Comparison of ENCODE assay signal across 19 cellular contexts in the genomic region with DNA sequence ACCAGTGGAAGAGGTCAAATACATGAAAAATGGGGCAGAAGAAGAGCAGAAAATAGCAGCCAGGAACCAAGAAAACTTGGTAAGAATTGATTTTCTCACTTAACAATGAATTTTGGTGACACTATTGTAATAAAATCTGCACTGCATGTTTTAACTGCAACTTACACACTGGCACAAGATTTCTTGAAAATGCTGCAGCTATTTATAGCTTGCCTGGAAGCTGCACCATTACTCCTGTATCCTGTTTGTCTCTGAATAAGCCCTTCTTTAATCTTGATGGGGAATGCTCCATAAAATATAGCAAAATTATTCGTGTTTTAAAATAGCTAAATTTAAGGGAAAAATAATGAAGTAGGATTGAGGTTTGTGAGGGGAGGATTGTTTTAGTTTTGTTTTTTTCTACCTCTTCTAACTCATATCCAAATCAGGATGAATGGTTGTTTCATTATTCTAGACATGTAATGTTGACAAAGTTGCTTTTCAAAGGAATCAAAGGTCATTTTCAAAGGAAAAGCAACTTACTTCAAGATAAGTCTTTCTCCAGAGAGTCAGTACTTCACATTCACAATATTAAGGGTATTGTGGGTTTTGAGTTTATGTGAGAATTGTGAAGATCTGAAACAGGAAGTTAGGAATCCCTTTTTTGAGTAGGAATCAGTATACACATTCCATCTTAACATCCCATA.
DNase-seq lines count a peak whose midpoint lies in the region; ATAC-seq and TF ChIP-seq lines count a peak whose summit lies in the region.
"Had no signal": no experiment of that assay in that cellular context is flagged by ENCODE, and none has a peak within 500 bp of the region (broad histone marks: within the 10 kb centered on the region; RNA-seq: fewer than 3 reads in every experiment).

No MANE protein-coding gene starts in this region.

- no peaks in the 10 kb centered on the region for H3K27me3 ChIP-seq in GM23248 (replicated peaks; ENCODE audit: insufficient read depth)
- no peaks in the 10 kb centered on the region for H3K27me3 ChIP-seq in ascending aorta
- H3K27me3 ChIP-seq in right atrium auricular region: no peaks in the 10 kb centered on the region
- H3K27me3 ChIP-seq in gastrocnemius medialis: no peaks in the 10 kb centered on the region
- H3K27me3 ChIP-seq in mesendoderm (ENCODE audit: insufficient read depth, low read length, poor library complexity): no peaks in the 10 kb centered on the region
- H3K27me3 ChIP-seq: body of pancreas, MG63, suprapubic skin had no signal

- H3K4me3 Mint-ChIP-seq in activated T-cell treated with anti-CD3 and anti-CD28 coated beads, Interleukin-2, amount 50 U/mL, for 24 hours: no peak overlapping the region
- H3K4me3 Mint-ChIP-seq: B cell had no signal

- H3K9ac ChIP-seq in GM23248 (0 out of 2 replicates have a peak overlapping the region, but pooled peaks have one; percentile 5), mesendoderm (ENCODE audit: low read length) (no peak overlapping the region)

- peaks cover 6% of the 10 kb centered on the region; the same call in 1 of the 2 replicates for H3F3A ChIP-seq in GM23248 (ENCODE audit: insufficient read depth)

- peak overlapping the region; percentile 55 for H3K4me2 ChIP-seq in GM23248 (ENCODE audit: unreplicated experiment)
- no peak overlapping the region for H3K4me2 ChIP-seq in mesendoderm (ENCODE audit: low read length)

- no peak overlapping the region for H3K56ac ChIP-seq in mesendoderm (ENCODE audit: low read length)

- H3K4me1 Mint-ChIP-seq in activated T-cell treated with anti-CD3 and anti-CD28 coated beads, Interleukin-2, amount 50 U/mL, for 24 hours (ENCODE audit: low read depth): no peaks in the 10 kb centered on the region
- H3K4me1 Mint-ChIP-seq: B cell had no signal

- H4K20me1 ChIP-seq in GM23248 (ENCODE audit: insufficient read depth): no peaks in the 10 kb centered on the region

- peak overlapping the region; percentile 72 for H2AFZ ChIP-seq in GM23248

- TF ChIP-seq CTCF in ascending aorta (IDR thresholded peaks at IDR 0.05): no peak
- no peak for TF ChIP-seq CTCF in right atrium auricular region (IDR thresholded peaks at IDR 0.05)
- TF ChIP-seq CTCF in gastrocnemius medialis (IDR thresholded peaks at IDR 0.05 in 4 of 5, conservative IDR thresholded peaks at IDR 0.05 in 1 of 5): no peak

- H3K4me3 ChIP-seq in GM23248: peak overlapping the region; percentile 22; the same call in 1 of the 2 replicates
- H3K4me3 ChIP-seq in ascending aorta: no peak overlapping the region
- H3K4me3 ChIP-seq in right atrium auricular region: no peak overlapping the region
- H3K4me3 ChIP-seq in gastrocnemius medialis: no peak overlapping the region
- no peak overlapping the region for H3K4me3 ChIP-seq in mesendoderm (ENCODE audit: low read length)
- H3K4me3 ChIP-seq: body of pancreas, lower lobe of right lung, MG63, suprapubic skin had no signal

- DNase-seq in GM23248: peak; percentile 57
- DNase-seq in ascending aorta (ENCODE audit: low spot score in 2 of 2): no peak
- no peak for DNase-seq in right atrium auricular region (ENCODE audit: low spot score)
- no peak for DNase-seq in gastrocnemius medialis
- no peak for DNase-seq in mesendoderm
- DNase-seq in activated T-cell treated with anti-CD3 and anti-CD28 coated beads, Interleukin-2, amount 50 U/mL, for 24 hours: no peak
- DNase-seq: activated CD4-positive, alpha-beta T cell treated with anti-CD3 and anti-CD28 coated beads, Interleukin-2, amount 50 U/mL, for 48 hours; activated effector memory CD4-positive, alpha-beta T cell treated with anti-CD3 and anti-CD28 coated beads, Interleukin-2, amount 50 U/mL, for 16 hours; body of pancreas; DMS153; lower lobe of right lung; MG63; NCI-H2171; NK-92 treated with Interleukin-12 subunit alpha and Interleukin-12 subunit beta, amount 100 ng/mL, for 24 hours; SHP77 had no signal

- H2BK5ac ChIP-seq in mesendoderm (ENCODE audit: low read length): no peak overlapping the region

- no peak overlapping the region for H4K5ac ChIP-seq in mesendoderm (ENCODE audit: low read length)

- H3K9me3 ChIP-seq in GM23248 (ENCODE audit: low read depth): no peaks in the 10 kb centered on the region
- no peaks in the 10 kb centered on the region for H3K9me3 ChIP-seq in ascending aorta
- H3K9me3 ChIP-seq in right atrium auricular region: no peaks in the 10 kb centered on the region
- H3K9me3 ChIP-seq in gastrocnemius medialis: no peaks in the 10 kb centered on the region
- H3K9me3 ChIP-seq: body of pancreas, lower lobe of right lung, MG63, suprapubic skin had no signal

- H3K23ac ChIP-seq in mesendoderm (ENCODE audit: low read length): no peak overlapping the region

- 0 to 5% methylated on average over 1 of the region's 1 CpG for WGBS in GM23248 (ENCODE audit: low coverage in 1 of 2, low lambda C conversion rate in 2 of 2, missing lambda C conversion rate in 2 of 2), 2 experiments
- 100% methylated on average over 1 of the region's 1 CpG for whole genome bisulfite sequencing in mesendoderm (ENCODE audit: extremely low coverage, insufficient coverage, low lambda C conversion rate)

- H2AK5ac ChIP-seq in mesendoderm (ENCODE audit: low read length): no peak overlapping the region

- H4K8ac ChIP-seq in mesendoderm (ENCODE audit: low read depth, low read length): no peak overlapping the region

- H3K79me1 ChIP-seq in mesendoderm (ENCODE audit: low read length): no peaks in the 10 kb centered on the region

- no peak overlapping the region for H2BK15ac ChIP-seq in mesendoderm (replicated peaks; ENCODE audit: low read depth)

- no peaks in the 10 kb centered on the region for H3K36me3 Mint-ChIP-seq in activated T-cell treated with anti-CD3 and anti-CD28 coated beads, Interleukin-2, amount 50 U/mL, for 24 hours (ENCODE audit: low read depth)

- H3K27ac Mint-ChIP-seq in activated T-cell treated with anti-CD3 and anti-CD28 coated beads, Interleukin-2, amount 50 U/mL, for 24 hours: no peak overlapping the region
- H3K27ac Mint-ChIP-seq: B cell had no signal

- in situ Hi-C loops in GM23248 (cut with MboI) (no loop called here), gastrocnemius medialis (cut with MboI; ENCODE audit: low sequenced_read_pairs in 4 of 4) (no loop called here)

- H3K79me2 ChIP-seq in GM23248 (ENCODE audit: insufficient read depth): no peaks in the 10 kb centered on the region
- no peaks in the 10 kb centered on the region for H3K79me2 ChIP-seq in mesendoderm (ENCODE audit: control insufficient read depth, insufficient read depth, low read length)

- H2BK120ac ChIP-seq in mesendoderm (ENCODE audit: low read depth, low read length): no peak overlapping the region

- no peak overlapping the region for H3K18ac ChIP-seq in mesendoderm (ENCODE audit: low read length)

- H3K4ac ChIP-seq in mesendoderm (ENCODE audit: low read depth, low read length): no peak overlapping the region

- no peaks in the 10 kb centered on the region for H3K9me2 ChIP-seq in GM23248 (ENCODE audit: insufficient read depth)

- H3K36me3 ChIP-seq in GM23248 (ENCODE audit: low read depth) (no peaks in the 10 kb centered on the region), ascending aorta (no peaks in the 10 kb centered on the region), right atrium auricular region (no peaks in the 10 kb centered on the region), gastrocnemius medialis (peaks cover 0 to 11% of the 10 kb centered on the region in 2 donors), mesendoderm (ENCODE audit: control insufficient read depth, insufficient read depth, low read length) (no peaks in the 10 kb centered on the region)
- H3K36me3 ChIP-seq: lower lobe of right lung, MG63, suprapubic skin had no signal

- H3K4me1 ChIP-seq in GM23248 (ENCODE audit: insufficient read depth) (peaks cover 16% of the 10 kb centered on the region), ascending aorta (peaks cover 0 to 12% of the 10 kb centered on the region in 2 donors), right atrium auricular region (peaks cover 0 to 49% of the 10 kb centered on the region in 2 donors), gastrocnemius medialis (peaks cover 57 to 69% of the 10 kb centered on the region in 2 donors), mesendoderm (ENCODE audit: control insufficient read depth, low read depth, low read length) (no peaks in the 10 kb centered on the region)

- peaks cover 4% of the 10 kb centered on the region for H3K27me3 Mint-ChIP-seq in activated T-cell treated with anti-CD3 and anti-CD28 coated beads, Interleukin-2, amount 50 U/mL, for 24 hours

- H3K9me3 Mint-ChIP-seq in activated T-cell treated with anti-CD3 and anti-CD28 coated beads, Interleukin-2, amount 50 U/mL, for 24 hours: no peaks in the 10 kb centered on the region

- peak overlapping the region; percentile 6; the same call in 1 of the 2 replicates for H3K27ac ChIP-seq in GM23248
- H3K27ac ChIP-seq in ascending aorta: peak overlapping the region; percentile 20 to 39
- H3K27ac ChIP-seq in right atrium auricular region: peak overlapping the region; percentile 43 to 50
- peak overlapping the region; percentile 88 to 96 (median 90) for H3K27ac ChIP-seq in gastrocnemius medialis
- H3K27ac ChIP-seq in mesendoderm (ENCODE audit: low read depth, low read length): no peak overlapping the region
- H3K27ac ChIP-seq: lower lobe of right lung, suprapubic skin had no signal

- intact Hi-C loops in ascending aorta (cut with DNase I): loop anchor here (5.0 kb wide), 1 partner anchor 120 kb away; a partner anchor contains a TSS
- intact Hi-C loops in gastrocnemius medialis (cut with DNase I; ENCODE audit: low total_unique reads): no loop called here

- ATAC-seq in gastrocnemius medialis (no peak), HG02840 (IDR thresholded peaks at IDR 0.05; ENCODE audit: low FRiP score, unreplicated experiment) (no peak), HG03432 (IDR thresholded peaks at IDR 0.05; ENCODE audit: unreplicated experiment) (no peak)
- ATAC-seq: body of pancreas, lower lobe of right lung had no signal

- TF ChIP-seq POLR2A in gastrocnemius medialis (IDR thresholded peaks at IDR 0.05): no peak
